Comparison of ENCODE assay signal across 8 cellular contexts in genomic region chr10:133356953-133357292, GRCh38. TPM values are rescaled to one million over a fixed set of nuclear protein-coding genes. Genes with fewer than 3 reads are reported as not detected.
DNase-seq lines count a peak whose midpoint lies in the region; FAIRE-seq and TF ChIP-seq lines count a peak whose summit lies in the region.

No MANE protein-coding gene starts in this region.

- no peaks in the 10 kb centered on the region for H3K79me2 ChIP-seq in keratinocyte (ENCODE audit: control insufficient read depth, insufficient read depth, low read length)

- peak overlapping the region; percentile 22 for H2AFZ ChIP-seq in keratinocyte (ENCODE audit: control insufficient read depth, low read length)

- H3K9ac ChIP-seq in keratinocyte (ENCODE audit: control insufficient read depth, extremely low read depth, insufficient read depth, low read length) = peak overlapping the region; percentile 61

- no peaks in the 10 kb centered on the region for H3K9me3 Mint-ChIP-seq in T-helper 2 cell treated with Interferon-gamma antibody and Interleukin-4, amounts not matched to agents 5 μg/mL and 100 μg/mL, for 36 hours
- H3K9me3 Mint-ChIP-seq in activated T-helper 2 cell treated with anti-CD3 and anti-CD28 coated beads, Interferon-gamma antibody, Interleukin-2, Interleukin-4, amounts not matched to agents 10 μg/mL and 5 μg/mL and 100 μg/mL, durations not matched to agents 14 hours and 24 hours and 36 hours = no peaks in the 10 kb centered on the region

- peaks cover 2% of the 10 kb centered on the region for H3K36me3 Mint-ChIP-seq in T-helper 2 cell treated with Interferon-gamma antibody and Interleukin-4, amounts not matched to agents 5 μg/mL and 100 μg/mL, for 36 hours (ENCODE audit: low read depth)
- peaks cover 7% of the 10 kb centered on the region for H3K36me3 Mint-ChIP-seq in activated T-helper 2 cell treated with anti-CD3 and anti-CD28 coated beads, Interferon-gamma antibody, Interleukin-2, Interleukin-4, amounts not matched to agents 10 μg/mL and 5 μg/mL and 100 μg/mL, durations not matched to agents 14 hours and 24 hours and 36 hours (ENCODE audit: low read depth)

- no peaks in the 10 kb centered on the region for H4K20me1 ChIP-seq in keratinocyte (ENCODE audit: control insufficient read depth, extremely low read depth, insufficient read depth, low read length)

- FAIRE-seq in keratinocyte (lab: Jason Lieb, UNC) (no peak), HTR-8/SVneo (lab: Jason Lieb, UNC) (no peak)

- H3K4me2 ChIP-seq in keratinocyte (ENCODE audit: control insufficient read depth, extremely low read depth, insufficient read depth, low read depth, low read length) = peak overlapping the region; percentile 56

- H3K4me3 Mint-ChIP-seq in T-helper 2 cell treated with Interferon-gamma antibody and Interleukin-4, amounts not matched to agents 5 μg/mL and 100 μg/mL, for 36 hours = peak overlapping the region; percentile 70
- H3K4me3 Mint-ChIP-seq in activated T-helper 2 cell treated with anti-CD3 and anti-CD28 coated beads, Interferon-gamma antibody, Interleukin-2, Interleukin-4, amounts not matched to agents 10 μg/mL and 5 μg/mL and 100 μg/mL, durations not matched to agents 14 hours and 24 hours and 36 hours (ENCODE audit: low read depth) = peak overlapping the region; percentile 78

- no peaks in the 10 kb centered on the region for H3K36me3 ChIP-seq in keratinocyte (ENCODE audit: control insufficient read depth in 2 of 2, extremely low read depth in 1 of 2, insufficient read depth in 2 of 2, low read length in 2 of 2)
- peaks cover 0 to 6% (median 5%) of the 10 kb centered on the region in 4 donors for H3K36me3 ChIP-seq in stomach

- no peak for DNase-seq in T-helper 2 cell treated with Interferon-gamma antibody and Interleukin-4, amounts not matched to agents 5 μg/mL and 100 μg/mL, for 36 hours (ENCODE audit: low spot score)
- DNase-seq in T-helper 2 cell (no peak), keratinocyte (ENCODE audit: low read depth, low spot score) (no peak), stomach (no peak), MV-4-11 (lab: John Stamatoyannopoulos, UW) (no peak), HTR-8/SVneo (ENCODE audit: insufficient read length, low spot score) (no peak)
- DNase-seq in activated T-helper 2 cell treated with anti-CD3 and anti-CD28 coated beads, Interferon-gamma antibody, Interleukin-2, Interleukin-4, amounts not matched to agents 10 μg/mL and 5 μg/mL and 100 μg/mL, durations not matched to agents 14 hours and 24 hours and 36 hours (ENCODE audit: low spot score) = no peak
- DNase-seq in NK-92 treated with Interleukin-12 subunit alpha and Interleukin-12 subunit beta, amount 100 ng/mL, for 24 hours (lab: John Stamatoyannopoulos, UW) = no peak

- H3K27ac ChIP-seq in keratinocyte (ENCODE audit: control insufficient read depth, insufficient read depth, low read length) (no peak overlapping the region), stomach (peak overlapping the region in 1 of 5 donors; percentile 75)

- intact Hi-C loops in activated T-helper 2 cell treated with anti-CD3 and anti-CD28 coated beads, Interferon-gamma antibody, Interleukin-2, Interleukin-4, amounts not matched to agents 10 μg/mL and 5 μg/mL and 100 μg/mL, durations not matched to agents 14 hours and 24 hours and 36 hours (cut with micrococcal nuclease) = loop anchor here (1.0 to 5.0 kb wide), 4 partner anchors 16 to 50 kb away; partner anchors contain the start of genes ECHS1, MTG1, TUBGCP2 and ZNF511
- intact Hi-C loops in stomach (cut with DNase I; ENCODE audit: low total_unique reads) = no loop called here

- no peaks in the 10 kb centered on the region for H3K27me3 Mint-ChIP-seq in T-helper 2 cell treated with Interferon-gamma antibody and Interleukin-4, amounts not matched to agents 5 μg/mL and 100 μg/mL, for 36 hours (ENCODE audit: low read depth)
- H3K27me3 Mint-ChIP-seq in activated T-helper 2 cell treated with anti-CD3 and anti-CD28 coated beads, Interferon-gamma antibody, Interleukin-2, Interleukin-4, amounts not matched to agents 10 μg/mL and 5 μg/mL and 100 μg/mL, durations not matched to agents 14 hours and 24 hours and 36 hours (ENCODE audit: low read depth) = no peaks in the 10 kb centered on the region

- no peaks in the 10 kb centered on the region for H3K9me1 ChIP-seq in keratinocyte (ENCODE audit: control insufficient read depth, extremely low read depth, insufficient read depth, low read length)

- no peak for TF ChIP-seq EP300 in stomach (IDR thresholded peaks at IDR 0.05)

- WGBS in stomach, 5 donors = 26 to 40% (median 37%) methylated on average over 12 to 17 of the region's 17 CpGs

- H3K4me1 Mint-ChIP-seq in T-helper 2 cell treated with Interferon-gamma antibody and Interleukin-4, amounts not matched to agents 5 μg/mL and 100 μg/mL, for 36 hours (ENCODE audit: low read depth) = peaks cover 3% of the 10 kb centered on the region
- peaks cover 2% of the 10 kb centered on the region for H3K4me1 Mint-ChIP-seq in activated T-helper 2 cell treated with anti-CD3 and anti-CD28 coated beads, Interferon-gamma antibody, Interleukin-2, Interleukin-4, amounts not matched to agents 10 μg/mL and 5 μg/mL and 100 μg/mL, durations not matched to agents 14 hours and 24 hours and 36 hours (ENCODE audit: low read depth)

- dilution Hi-C loops in keratinocyte (cut with MboI; ENCODE audit: extremely low pct_ligation_motif_present, low sequenced_read_pairs) = no loop called here

- no peak for TF ChIP-seq POLR2A in stomach (IDR thresholded peaks at IDR 0.05)

- no peak for TF ChIP-seq CTCF in keratinocyte (optimal IDR thresholded peaks at IDR 0.05 in 1 of 3, IDR thresholded peaks at IDR 0.05 in 1 of 3, conservative IDR thresholded peaks at IDR 0.05 in 1 of 3; ENCODE audit: extremely low read depth in 1 of 3, insufficient read depth in 2 of 3, low read length in 3 of 3)
- TF ChIP-seq CTCF in stomach (IDR thresholded peaks at IDR 0.05) = no peak

- H3K4me1 ChIP-seq in keratinocyte (ENCODE audit: control insufficient read depth, extremely low read depth, insufficient read depth, low read length) (no peaks in the 10 kb centered on the region), stomach (peaks cover 23 to 46% (median 34%) of the 10 kb centered on the region in 4 donors)

- H3K27ac Mint-ChIP-seq in T-helper 2 cell treated with Interferon-gamma antibody and Interleukin-4, amounts not matched to agents 5 μg/mL and 100 μg/mL, for 36 hours = no peak overlapping the region
- no peak overlapping the region for H3K27ac Mint-ChIP-seq in activated T-helper 2 cell treated with anti-CD3 and anti-CD28 coated beads, Interferon-gamma antibody, Interleukin-2, Interleukin-4, amounts not matched to agents 10 μg/mL and 5 μg/mL and 100 μg/mL, durations not matched to agents 14 hours and 24 hours and 36 hours

- H3K9me3 ChIP-seq in keratinocyte (ENCODE audit: control insufficient read depth, low read depth, low read length) = no peaks in the 10 kb centered on the region
- no peaks in the 10 kb centered on the region for H3K9me3 ChIP-seq in stomach

- peaks cover 11% of the 10 kb centered on the region for H3K27me3 ChIP-seq in keratinocyte (ENCODE audit: control insufficient read depth, extremely low read depth, insufficient read depth, low read length)
- peaks cover 0 to 26% (median 0%) of the 10 kb centered on the region in 3 donors for H3K27me3 ChIP-seq in stomach

- peak overlapping the region; percentile 38 to 57 (median 48) for H3K4me3 ChIP-seq in keratinocyte (ENCODE audit: control insufficient read depth in 2 of 3, extremely low read depth in 1 of 3, insufficient read depth in 2 of 3, low read depth in 1 of 3, low read length in 3 of 3)
- peak overlapping the region; percentile 56 to 77 (median 64) for H3K4me3 ChIP-seq in stomach

RNA-seq across cellular contexts. Expression of gene FUOM, which starts 0.9 kb away (rescaled TPM):
- 44.0 and 45.7 TPM in 2 replicates for total RNA-seq in activated T-helper 2 cell treated with anti-CD3 and anti-CD28 coated beads, Interferon-gamma antibody, Interleukin-2, Interleukin-4, amounts not matched to agents 10 μg/mL and 5 μg/mL and 100 μg/mL, durations not matched to agents 14 hours and 24 hours and 36 hours
- 11.3 to 15.5 TPM (median 14.2 TPM) in 3 replicates for polyA plus RNA-seq in keratinocyte
- 2.5 TPM for polyA plus RNA-seq in keratinocyte (2011; ENCODE audit: low read depth)
- polyA plus RNA-seq in keratinocyte (2011; cell fraction: cytosol; rRNA removed) = 7.3 and 21.6 TPM in 2 replicates
- 4.5 and 7.6 TPM in 2 replicates for polyA plus RNA-seq in keratinocyte (2011; cell fraction: nucleus; rRNA removed)
- polyA plus RNA-seq in keratinocyte (2012; ENCODE audit: low replicate concordance) = 2.7 and 18.2 TPM in 2 replicates
- polyA minus RNA-seq in keratinocyte = 2.5 to 4.7 TPM (median 3.3 TPM) in 3 replicates
- 9.4 TPM for polyA minus RNA-seq in keratinocyte (2011; cell fraction: cytosol; rRNA and poly(A)+ RNA removed)
- polyA minus RNA-seq in keratinocyte (2011; cell fraction: nucleus; rRNA and poly(A)+ RNA removed) = 2.4 and 3.9 TPM in 2 replicates
- 10 to 100 TPM in 1 of 5 donors, 1 to 10 TPM in 2, not detected in 2; 6.4 to 16.2 (median 7.2) TPM for total RNA-seq in stomach
- 10 to 100 TPM; 19.6 to 38.3 (median 36.7) TPM for polyA plus RNA-seq in stomach

RNA-seq across cellular contexts. Expression of gene PRAP1, which starts 9.8 kb away (rescaled TPM):
- not detected in 2 replicates for total RNA-seq in activated T-helper 2 cell treated with anti-CD3 and anti-CD28 coated beads, Interferon-gamma antibody, Interleukin-2, Interleukin-4, amounts not matched to agents 10 μg/mL and 5 μg/mL and 100 μg/mL, durations not matched to agents 14 hours and 24 hours and 36 hours
- polyA plus RNA-seq in keratinocyte (not detected in 3 replicates), stomach (not detected)
- not detected for polyA plus RNA-seq in keratinocyte (2011; ENCODE audit: low read depth)
- not detected in 2 replicates for polyA plus RNA-seq in keratinocyte (2011; cell fraction: cytosol; rRNA removed)
- not detected in 2 replicates for polyA plus RNA-seq in keratinocyte (2011; cell fraction: nucleus; rRNA removed)
- polyA plus RNA-seq in keratinocyte (2012; ENCODE audit: low replicate concordance) = not detected in 2 replicates
- polyA minus RNA-seq in keratinocyte = not detected in 3 replicates
- not detected for polyA minus RNA-seq in keratinocyte (2011; cell fraction: cytosol; rRNA and poly(A)+ RNA removed)
- polyA minus RNA-seq in keratinocyte (2011; cell fraction: nucleus; rRNA and poly(A)+ RNA removed) = not detected in 2 replicates
- total RNA-seq in stomach = 10 to 100 TPM in 1 of 5 donors, 1 to 10 TPM in 1, not detected in 3; 4.8 to 13.9 TPM

RNA-seq across cellular contexts. Expression of gene ECHS1, which starts 16.2 kb away (rescaled TPM):
- total RNA-seq in activated T-helper 2 cell treated with anti-CD3 and anti-CD28 coated beads, Interferon-gamma antibody, Interleukin-2, Interleukin-4, amounts not matched to agents 10 μg/mL and 5 μg/mL and 100 μg/mL, durations not matched to agents 14 hours and 24 hours and 36 hours = 74.2 and 74.8 TPM in 2 replicates
- 18.1 to 73.9 TPM (median 27.1 TPM) in 3 replicates for polyA plus RNA-seq in keratinocyte
- polyA plus RNA-seq in keratinocyte (2011; ENCODE audit: low read depth) = 14.8 TPM
- polyA plus RNA-seq in keratinocyte (2011; cell fraction: cytosol; rRNA removed) = 44.0 and 61.2 TPM in 2 replicates
- 29.7 and 31.8 TPM in 2 replicates for polyA plus RNA-seq in keratinocyte (2011; cell fraction: nucleus; rRNA removed)
- polyA plus RNA-seq in keratinocyte (2012; ENCODE audit: low replicate concordance) = 51.7 and 67.9 TPM in 2 replicates
- polyA minus RNA-seq in keratinocyte = 18.8 to 37.9 TPM (median 19.9 TPM) in 3 replicates
- 24.2 TPM for polyA minus RNA-seq in keratinocyte (2011; cell fraction: cytosol; rRNA and poly(A)+ RNA removed)
- polyA minus RNA-seq in keratinocyte (2011; cell fraction: nucleus; rRNA and poly(A)+ RNA removed) = 4.7 and 10.5 TPM in 2 replicates
- 10 to 100 TPM in 4 of 5 donors, 1 to 10 TPM in 1; 5.3 to 81.7 (median 46.8) TPM for total RNA-seq in stomach
- polyA plus RNA-seq in stomach = 100 to 1,000 TPM in 2 of 3 donors, 10 to 100 TPM in 1; 99.6 to 103 (median 103) TPM

RNA-seq across cellular contexts. Expression of gene CALY, which starts 20.2 kb away (rescaled TPM):
- total RNA-seq in activated T-helper 2 cell treated with anti-CD3 and anti-CD28 coated beads, Interferon-gamma antibody, Interleukin-2, Interleukin-4, amounts not matched to agents 10 μg/mL and 5 μg/mL and 100 μg/mL, durations not matched to agents 14 hours and 24 hours and 36 hours = not detected in 2 replicates
- polyA plus RNA-seq in keratinocyte (not detected in 3 replicates), stomach (under 1 TPM in 2 of 3 donors, not detected in 1; 0.44 to 0.78 TPM)
- not detected for polyA plus RNA-seq in keratinocyte (2011; ENCODE audit: low read depth)
- polyA plus RNA-seq in keratinocyte (2011; cell fraction: cytosol; rRNA removed) = not detected in 2 replicates
- polyA plus RNA-seq in keratinocyte (2011; cell fraction: nucleus; rRNA removed) = not detected in 2 replicates
- not detected in 2 replicates for polyA plus RNA-seq in keratinocyte (2012; ENCODE audit: low replicate concordance)
- not detected in 3 replicates for polyA minus RNA-seq in keratinocyte
- polyA minus RNA-seq in keratinocyte (2011; cell fraction: cytosol; rRNA and poly(A)+ RNA removed) = not detected
- polyA minus RNA-seq in keratinocyte (2011; cell fraction: nucleus; rRNA and poly(A)+ RNA removed) = not detected in 2 replicates
- 1 to 10 TPM in 2 of 5 donors, not detected in 3; 2.0 to 2.6 TPM for total RNA-seq in stomach

RNA-seq across cellular contexts. Expression of gene PAOX, which starts 22.1 kb away (rescaled TPM):
- 11.9 and 13.2 TPM in 2 replicates for total RNA-seq in activated T-helper 2 cell treated with anti-CD3 and anti-CD28 coated beads, Interferon-gamma antibody, Interleukin-2, Interleukin-4, amounts not matched to agents 10 μg/mL and 5 μg/mL and 100 μg/mL, durations not matched to agents 14 hours and 24 hours and 36 hours
- 2.5 to 2.8 TPM (median 2.6 TPM) in 3 replicates for polyA plus RNA-seq in keratinocyte
- 1.3 TPM for polyA plus RNA-seq in keratinocyte (2011; ENCODE audit: low read depth)
- polyA plus RNA-seq in keratinocyte (2011; cell fraction: cytosol; rRNA removed) = 1.4 and 2.8 TPM in 2 replicates
- 4.4 and 4.8 TPM in 2 replicates for polyA plus RNA-seq in keratinocyte (2011; cell fraction: nucleus; rRNA removed)
- 2.3 and 3.2 TPM in 2 replicates for polyA plus RNA-seq in keratinocyte (2012; ENCODE audit: low replicate concordance)
- polyA minus RNA-seq in keratinocyte = 1.7 to 2.8 TPM (median 2.8 TPM) in 3 replicates
- 3.1 TPM for polyA minus RNA-seq in keratinocyte (2011; cell fraction: cytosol; rRNA and poly(A)+ RNA removed)
- 1.7 and 2.0 TPM in 2 replicates for polyA minus RNA-seq in keratinocyte (2011; cell fraction: nucleus; rRNA and poly(A)+ RNA removed)
- total RNA-seq in stomach = 10 to 100 TPM in 4 of 5 donors, 1 to 10 TPM in 1; 3.3 to 40.0 (median 12.9) TPM
- polyA plus RNA-seq in stomach = 10 to 100 TPM in 1 of 3 donors, 1 to 10 TPM in 2; 4.7 to 10.3 (median 6.8) TPM
